Comparison of ENCODE assay signal across 21 cellular contexts in genomic region chr14:101068958-101069549, GRCh38.
DNase-seq lines count a peak whose midpoint lies in the region; ATAC-seq, FAIRE-seq and TF ChIP-seq lines count a peak whose summit lies in the region.
"Had no signal": no experiment of that assay in that cellular context is flagged by ENCODE, and none has a peak within 500 bp of the region (broad histone marks: within the 10 kb centered on the region; RNA-seq: fewer than 3 reads in every experiment).

No MANE protein-coding gene starts in this region.

- H3K18ac ChIP-seq in neuronal stem cell (ENCODE audit: low read length), result no peak overlapping the region

- H3K4me2 ChIP-seq in endothelial cell of umbilical vein (ENCODE audit: insufficient read depth, low read length), result no peak overlapping the region
- no peak overlapping the region for H3K4me2 ChIP-seq in neuronal stem cell (ENCODE audit: insufficient read depth, low read length, poor library complexity, severe bottlenecking)
- H3K4me2 ChIP-seq: neural progenitor cell had no signal

- no CpG with 5 or more reads among the region's 17 CpGs for WGBS in neuronal stem cell (ENCODE audit: extremely low coverage in 2 of 2, insufficient read length in 2 of 2, insufficient replicate concordance in 1 of 2), 2 donors

- H2AFZ ChIP-seq in endothelial cell of umbilical vein (ENCODE audit: low read depth, low read length) (no peak overlapping the region), neuronal stem cell (ENCODE audit: low read length) (no peak overlapping the region)
- H2AFZ ChIP-seq: neural progenitor cell had no signal

- no peak overlapping the region for H4K91ac ChIP-seq in neuronal stem cell (ENCODE audit: low read depth, low read length, poor library complexity)

- no TSS peak for BruUV-seq in endothelial cell of umbilical vein (replicated peaks; lab: Mats Ljungman, UMichigan)

- ATAC-seq in Right ventricle myocardium inferior (no peak), GM18519 (IDR thresholded peaks at IDR 0.05; ENCODE audit: low FRiP score, unreplicated experiment) (no peak)
- ATAC-seq: WTC11 had no signal

- H3K79me2 ChIP-seq in endothelial cell of umbilical vein (ENCODE audit: control insufficient read depth, insufficient read depth, low read length), result no peaks in the 10 kb centered on the region

- no peak overlapping the region for H4K8ac ChIP-seq in neuronal stem cell (ENCODE audit: low read depth, low read length)

- H3K27ac ChIP-seq in endothelial cell of umbilical vein (ENCODE audit: insufficient read depth, low read depth, low read length) (no peak overlapping the region), uterus (no peak overlapping the region), neuronal stem cell (replicated peaks; ENCODE audit: low read length) (no peak overlapping the region)
- H3K27ac ChIP-seq: breast epithelium, C4-2B, neural progenitor cell had no signal

- intact Hi-C loops in cardiac septum (cut with DNase I) (no loop called here), Right ventricle myocardium inferior (cut with DNase I) (no loop called here), endothelial cell of umbilical vein (cut with micrococcal nuclease) (loop anchor here (10.0 kb wide), 1 partner anchor 684 kb away; no protein-coding TSS in a partner anchor), posterior vena cava (cut with DNase I) (loop anchor here in 1 of 2 donors (5.0 kb wide), 1 partner anchor 1453 kb away; no protein-coding TSS in a partner anchor), uterus (cut with DNase I; ENCODE audit: low total_unique reads) (no loop called here)

- DNase-seq in cardiac septum (ENCODE audit: low spot score), result peak; percentile 49
- no peak for DNase-seq in Right ventricle myocardium inferior (ENCODE audit: missing footprints)
- DNase-seq in endothelial cell of umbilical vein (ENCODE audit: low read depth, low spot score), result peak; percentile 44
- peak; percentile 40 for DNase-seq in posterior vena cava (ENCODE audit: low spot score)
- DNase-seq in uterus, result peak; percentile 5 to 8
- no peak for DNase-seq in NCI-H69 (lab: John Stamatoyannopoulos, UW)
- no peak for DNase-seq in neuronal stem cell (ENCODE audit: low spot score)
- DNase-seq: ACHN, Calu3, DND-41, GOT3, NCI-H187, NCI-H526, small intestine, substantia nigra, T-helper 9 cell had no signal

- H2BK120ac ChIP-seq in neuronal stem cell (ENCODE audit: low read depth, low read length), result no peak overlapping the region

- H3K14ac ChIP-seq in neuronal stem cell (ENCODE audit: low read length), result no peak overlapping the region

- H3K4me1 ChIP-seq in endothelial cell of umbilical vein (ENCODE audit: control insufficient read depth, extremely low read depth, insufficient read depth, low read length) (peaks cover 40% of the 10 kb centered on the region), uterus (no peaks in the 10 kb centered on the region), neuronal stem cell (ENCODE audit: control insufficient read depth in 2 of 2, insufficient read depth in 1 of 2, low read depth in 1 of 2, low read length in 2 of 2) (peaks cover 8 to 14% of the 10 kb centered on the region in 2 donors)

- H3K27me3 ChIP-seq in endothelial cell of umbilical vein (ENCODE audit: control insufficient read depth in 2 of 2, insufficient read depth in 2 of 2, low read length in 2 of 2), result no peaks in the 10 kb centered on the region
- no peaks in the 10 kb centered on the region for H3K27me3 ChIP-seq in uterus
- peaks cover 0 to 4% (median 2%) of the 10 kb centered on the region in 3 experiments for H3K27me3 ChIP-seq in neuronal stem cell (ENCODE audit: control insufficient read depth in 3 of 3, insufficient read depth in 3 of 3, low read depth in 1 of 3, low read length in 3 of 3)
- H3K27me3 ChIP-seq: breast epithelium had no signal

- TF ChIP-seq POLR2A in endothelial cell of umbilical vein (IDR thresholded peaks at IDR 0.05; ENCODE audit: low read depth, low read length), result peak; percentile 28
- TF ChIP-seq POLR2A in uterus (IDR thresholded peaks at IDR 0.05), result no peak

- no peak overlapping the region for H3K23ac ChIP-seq in neuronal stem cell (ENCODE audit: low read depth, low read length, poor library complexity)

- peak; percentile 58 for FAIRE-seq in endothelial cell of umbilical vein (lab: Jason Lieb, UNC)
- FAIRE-seq: small intestine had no signal

- no peak overlapping the region for H2BK5ac ChIP-seq in neuronal stem cell (ENCODE audit: low read length)

- no peaks in the 10 kb centered on the region for H3K79me1 ChIP-seq in neuronal stem cell (ENCODE audit: low read depth, low read length)

- no peak overlapping the region for H3K9ac ChIP-seq in endothelial cell of umbilical vein (replicated peaks; ENCODE audit: extremely low read depth, insufficient read depth, low read length)
- H3K9ac ChIP-seq in neuronal stem cell (ENCODE audit: low read depth, low read length, poor library complexity), result no peak overlapping the region
- H3K9ac ChIP-seq: neural progenitor cell had no signal

- no peak overlapping the region for H3K4ac ChIP-seq in neuronal stem cell (ENCODE audit: low read length)

- dilution Hi-C loops in endothelial cell of umbilical vein (cut with MboI; ENCODE audit: extremely low pct_ligation_motif_present, low sequenced_read_pairs), result no loop called here

- TF ChIP-seq CTCF in endothelial cell of umbilical vein (IDR thresholded peaks at IDR 0.05; ENCODE audit: extremely low read depth in 1 of 2, insufficient read depth in 1 of 2, low read depth in 1 of 2, low read length in 2 of 2), result no peak
- TF ChIP-seq CTCF in uterus (IDR thresholded peaks at IDR 0.05), result no peak

- H3K9me1 ChIP-seq in endothelial cell of umbilical vein (replicated peaks; ENCODE audit: control insufficient read depth, extremely low read depth, insufficient read depth, low read length), result no peaks in the 10 kb centered on the region

- H2BK12ac ChIP-seq in neuronal stem cell (ENCODE audit: low read length), result no peak overlapping the region

- no peaks in the 10 kb centered on the region for H4K20me1 ChIP-seq in endothelial cell of umbilical vein (replicated peaks; ENCODE audit: control insufficient read depth, extremely low read depth, insufficient read depth, low read length)

- H2AK5ac ChIP-seq in neuronal stem cell (ENCODE audit: low read depth, low read length), result no peak overlapping the region

- CTCF ChIA-PET in endothelial cell of umbilical vein (lab: Charles Lee), result interaction anchor here (1.0 to 2.6 kb wide), 2 partner anchors 11 to 170 kb away, joined by 3 to 8 read pairs; no protein-coding TSS in a partner anchor

- H2BK15ac ChIP-seq in neuronal stem cell (ENCODE audit: low read length), result no peak overlapping the region

- H3K9me3 ChIP-seq in endothelial cell of umbilical vein (replicated peaks; ENCODE audit: control insufficient read depth, insufficient read depth, low read length), result no peaks in the 10 kb centered on the region
- H3K9me3 ChIP-seq in uterus, result no peaks in the 10 kb centered on the region
- H3K9me3 ChIP-seq in neuronal stem cell (replicated peaks in 1 of 2; ENCODE audit: control insufficient read depth in 2 of 2, insufficient read depth in 1 of 2, low read depth in 1 of 2, low read length in 2 of 2), result peaks cover 0 to 5% of the 10 kb centered on the region in 2 donors
- H3K9me3 ChIP-seq: breast epithelium had no signal

- POLR2A ChIA-PET in endothelial cell of umbilical vein (lab: Charles Lee), result no interaction called here

- H3K4me3 ChIP-seq in endothelial cell of umbilical vein (replicated peaks in 1 of 3; ENCODE audit: insufficient read depth in 1 of 3, low read depth in 1 of 3, low read length in 3 of 3) (no peak overlapping the region), uterus (no peak overlapping the region), neuronal stem cell (ENCODE audit: low read length in 2 of 2) (no peak overlapping the region)
- H3K4me3 ChIP-seq: breast epithelium, neural progenitor cell had no signal

- H3K36me3 ChIP-seq in endothelial cell of umbilical vein (ENCODE audit: control insufficient read depth in 2 of 2, extremely low read depth in 1 of 2, insufficient read depth in 2 of 2, low read length in 2 of 2) (peaks cover 0 to 6% of the 10 kb centered on the region in 2 experiments), uterus (no peaks in the 10 kb centered on the region), neuronal stem cell (replicated peaks in 1 of 2; ENCODE audit: control insufficient read depth in 2 of 2, insufficient read depth in 2 of 2, low read length in 2 of 2) (peaks cover 0 to 3% of the 10 kb centered on the region in 2 donors)
- H3K36me3 ChIP-seq: breast epithelium, neural progenitor cell had no signal

TF ChIP-seq in endothelial cell of umbilical vein, 7 proteins besides CTCF, POLR2A, EP300 and RAD21:
- TF ChIP-seq EZH2 (IDR thresholded peaks at IDR 0.05; ENCODE audit: borderline replicate concordance, low read depth, low read length, severe bottlenecking), result no peak
- no peak for TF ChIP-seq FOS (IDR thresholded peaks at IDR 0.05; ENCODE audit: borderline replicate concordance, insufficient read depth, low read length)
- no peak for TF ChIP-seq GATA2 (IDR thresholded peaks at IDR 0.05; ENCODE audit: insufficient read depth, insufficient read length, low read depth, low read length)
- TF ChIP-seq JUN (IDR thresholded peaks at IDR 0.05; ENCODE audit: borderline replicate concordance, insufficient read depth, insufficient read length, low read depth), result no peak
- TF ChIP-seq MAX (IDR thresholded peaks at IDR 0.05; ENCODE audit: insufficient read depth, insufficient read length), result no peak
- TF ChIP-seq MYC (IDR thresholded peaks at IDR 0.05; ENCODE audit: low read depth, low read length), result no peak
- no peak for TF ChIP-seq POLR2AphosphoS5 (IDR thresholded peaks at IDR 0.05; ENCODE audit: insufficient read depth, low read depth, low read length)

Comparison
In these comparisons a context has a peak if more than half of its experiments do, and no peak if none do; other contexts are left out.
1. DNase-seq: peak in cardiac septum (single experiment), endothelial cell of umbilical vein (single experiment), posterior vena cava (single experiment) and uterus (2 of 2); none in Right ventricle myocardium inferior (single experiment), NCI-H69 (single experiment) and neuronal stem cell (single experiment).